Comparison of ENCODE assay signal across 7 cellular contexts in the genomic region with DNA sequence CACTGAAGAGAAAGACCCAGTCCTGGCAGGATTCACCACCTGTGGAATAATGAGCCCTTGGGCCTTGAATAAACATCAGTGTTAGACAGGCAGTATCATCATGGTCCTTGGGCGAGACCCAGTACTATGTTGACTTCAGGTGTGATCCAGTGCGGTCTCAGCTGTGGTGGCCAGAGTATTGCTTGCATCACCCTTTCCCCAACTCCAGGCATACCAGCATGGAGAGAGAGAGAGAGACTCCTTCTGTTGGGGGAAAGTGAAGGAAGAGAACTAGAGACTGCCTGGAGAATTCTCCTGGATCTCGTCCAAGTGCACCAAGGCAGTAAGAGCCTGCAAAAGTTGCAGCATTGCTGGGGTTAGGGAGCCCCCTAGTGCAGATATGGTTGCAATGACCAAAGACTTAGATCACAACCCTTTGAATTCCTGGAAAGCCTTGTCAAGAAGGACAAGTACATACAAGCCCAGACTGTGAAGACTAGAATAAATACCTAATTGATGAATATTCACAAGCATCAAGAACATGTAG.
DNase-seq lines count a peak whose midpoint lies in the region; ATAC-seq and TF ChIP-seq lines count a peak whose summit lies in the region.

No MANE protein-coding gene starts in this region.

- H3K36me3 ChIP-seq in Panc1 (ENCODE audit: control insufficient read depth, insufficient read depth, low read length) = no peaks in the 10 kb centered on the region

- ATAC-seq in Panc1 (peak; percentile 95), Right ventricle myocardium superior (ENCODE audit: poor library complexity) (peak; percentile 85)

- H3K9me3 ChIP-seq in Panc1 (ENCODE audit: control insufficient read depth, insufficient read depth, low read depth, low read length) = no peaks in the 10 kb centered on the region

- CTCF ChIA-PET in Panc1 (lab: Charles Lee) = no interaction called here

- H3K4me1 ChIP-seq in Panc1 (ENCODE audit: control insufficient read depth, insufficient read depth, low read length) = no peaks in the 10 kb centered on the region

- in situ Hi-C loops in Panc1 (cut with HindIII; ENCODE audit: low pct_unique_long_range_greater_than_20kb, low sequenced_read_pairs) = no loop called here

- no peak overlapping the region for H3K27ac ChIP-seq in Panc1 (ENCODE audit: low read length)

- no peak overlapping the region for H3K4me3 ChIP-seq in Panc1 (ENCODE audit: low read depth in 2 of 2, low read length in 2 of 2)

- POLR2A ChIA-PET in Panc1 (lab: Charles Lee) = no interaction called here

- peak; percentile 61 for DNase-seq in LoVo (ENCODE audit: low spot score)
- DNase-seq in Panc1 (ENCODE audit: low read depth, low spot score) = peak; percentile 66
- DNase-seq in activated effector memory CD4-positive, alpha-beta T cell treated with Interleukin-2 at 50 U/mL for 16 hours = peak; percentile 16
- no peak for DNase-seq in Right ventricle myocardium superior
- DNase-seq in renal cortical epithelial cell (ENCODE audit: low read depth) = peak; percentile 76
- no peak for DNase-seq in effector CD8-positive, alpha-beta T cell (lab: John Stamatoyannopoulos, UW)

- intact Hi-C loops in Panc1 (cut with micrococcal nuclease; ENCODE audit: unreplicated experiment) = loop anchor here (10.0 kb wide), 2 partner anchors 155 to 725 kb away; no protein-coding TSS in a partner anchor
- intact Hi-C loops in Right ventricle myocardium superior (cut with DNase I) = no loop called here

- TF ChIP-seq CTCF in GM12872 (IDR thresholded peaks at IDR 0.05; ENCODE audit: insufficient read depth, low read depth, low read length) (peak; percentile 66), Panc1 (IDR thresholded peaks at IDR 0.05) (peak; percentile 78)

- H3K27me3 ChIP-seq in Panc1 (ENCODE audit: control insufficient read depth, insufficient read depth, low read length) = no peaks in the 10 kb centered on the region

- no TSS peak for BruUV-seq in Panc1 (replicated peaks; lab: Mats Ljungman, UMichigan)

Comparison
In these comparisons a context has a peak if more than half of its experiments do, and no peak if none do; other contexts are left out.
1. DNase-seq: peak in LoVo (single experiment), Panc1 (single experiment), activated effector memory CD4-positive, alpha-beta T cell treated with Interleukin-2 at 50 U/mL for 16 hours (single experiment) and renal cortical epithelial cell (single experiment); none in Right ventricle myocardium superior (single experiment) and effector CD8-positive, alpha-beta T cell (single experiment).